Comparison of ENCODE assay signal across 9 cellular contexts in the genomic region with DNA sequence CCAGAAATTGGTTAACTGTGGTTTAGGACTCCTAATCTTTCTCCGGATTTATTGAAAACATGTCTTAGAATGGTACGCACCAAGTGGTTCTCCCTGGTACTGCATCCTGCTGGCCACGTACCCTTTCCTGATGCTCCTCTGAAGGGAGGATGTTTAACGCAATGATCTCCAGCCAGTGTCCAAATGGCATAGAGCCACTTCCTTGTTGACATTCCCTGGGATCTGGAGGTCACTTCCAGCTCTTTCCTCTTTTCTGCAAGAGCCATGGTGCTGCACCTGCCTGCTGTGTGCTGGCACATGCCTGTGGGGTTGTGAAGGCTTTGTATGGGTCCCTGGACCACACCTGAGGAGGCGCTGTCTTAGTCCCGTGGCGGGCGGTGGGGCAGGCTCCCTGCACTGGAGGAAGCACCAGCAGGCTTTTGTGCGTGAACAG. TPM values are rescaled to one million over a fixed set of nuclear protein-coding genes. Genes with fewer than 3 reads are reported as not detected.
DNase-seq lines count a peak whose midpoint lies in the region; ATAC-seq and TF ChIP-seq lines count a peak whose summit lies in the region.
"Had no signal": no experiment of that assay in that cellular context is flagged by ENCODE, and none has a peak within 500 bp of the region (broad histone marks: within the 10 kb centered on the region; RNA-seq: fewer than 3 reads in every experiment).

No MANE protein-coding gene starts in this region.

- ATAC-seq in naive thymus-derived CD4-positive, alpha-beta T cell = no peak

- no peak overlapping the region for H3K4me2 ChIP-seq in fibroblast of lung (ENCODE audit: extremely low read depth, insufficient read depth, low read length)

- H3K27me3 Mint-ChIP-seq in naive thymus-derived CD4-positive, alpha-beta T cell = no peaks in the 10 kb centered on the region

- 67 to 82% (median 77%) methylated on average over 9 of the region's 9 CpGs for WGBS in stomach, 5 donors

- no peak for TF ChIP-seq EP300 in stomach (IDR thresholded peaks at IDR 0.05)

- H4K20me1 ChIP-seq in fibroblast of lung (ENCODE audit: control insufficient read depth, extremely low read depth, insufficient read depth, low read length) = no peaks in the 10 kb centered on the region

- H3K27ac ChIP-seq in fibroblast of lung (ENCODE audit: insufficient read depth, low read length) = no peak overlapping the region
- H3K27ac ChIP-seq in stomach = no peak overlapping the region
- H3K27ac ChIP-seq in naive thymus-derived CD4-positive, alpha-beta T cell (ENCODE audit: low read depth, low read length) = no peak overlapping the region
- H3K27ac ChIP-seq: SK-N-MC had no signal

- CTCF ChIA-PET in naive thymus-derived CD4-positive, alpha-beta T cell (lab: Charles Lee) = no interaction called here

- peak; percentile 51 to 67 for TF ChIP-seq CTCF in fibroblast of lung (conservative IDR thresholded peaks at IDR 0.05 in 1 of 2, IDR thresholded peaks at IDR 0.05 in 1 of 2; ENCODE audit: low read depth in 1 of 2, low read length in 2 of 2)
- peak in 5 of 7 experiments; percentile 25 to 67 (median 46) for TF ChIP-seq CTCF in stomach (IDR thresholded peaks at IDR 0.05)

- no peak overlapping the region for H3K9ac ChIP-seq in fibroblast of lung (ENCODE audit: insufficient read depth, low read length)

- H3K9me3 ChIP-seq in fibroblast of lung (ENCODE audit: control insufficient read depth, insufficient read depth, low read depth, low read length) (no peaks in the 10 kb centered on the region), stomach (no peaks in the 10 kb centered on the region)
- H3K9me3 ChIP-seq in naive thymus-derived CD4-positive, alpha-beta T cell (ENCODE audit: control insufficient read depth in 2 of 3, low read length in 3 of 3) = no peaks in the 10 kb centered on the region

- H3K27me3 ChIP-seq in fibroblast of lung (ENCODE audit: control insufficient read depth, insufficient read depth, low read length) (no peaks in the 10 kb centered on the region), stomach (no peaks in the 10 kb centered on the region)
- H3K27me3 ChIP-seq in naive thymus-derived CD4-positive, alpha-beta T cell (ENCODE audit: control insufficient read depth in 2 of 2, insufficient read depth in 2 of 2, low read length in 2 of 2) = no peaks in the 10 kb centered on the region

- POLR2A ChIA-PET in naive thymus-derived CD4-positive, alpha-beta T cell (lab: Charles Lee) = no interaction called here

- peak; percentile 53 for DNase-seq in NCI-H1092 treated with DMSO at 0.1 percent for 48 hours (lab: John Stamatoyannopoulos, UW)
- no peak for DNase-seq in NCI-H1092 (lab: John Stamatoyannopoulos, UW)
- peak; percentile 53 for DNase-seq in OCI-M1 (lab: John Stamatoyannopoulos, UW)
- DNase-seq in fibroblast of lung (ENCODE audit: low read depth in 2 of 2) = peak in 1 of 2 donors; percentile 47
- no peak for DNase-seq in stomach
- DNase-seq in medulla oblongata (ENCODE audit: extremely low spot score) = no peak
- no peak for DNase-seq in naive thymus-derived CD4-positive, alpha-beta T cell
- DNase-seq in epidermal melanocyte (ENCODE audit: insufficient read length, low spot score) = no peak

- H3K4me3 ChIP-seq in fibroblast of lung (replicated peaks in 1 of 4; ENCODE audit: control extremely low read depth in 1 of 4, insufficient read depth in 1 of 4, low read depth in 3 of 4, low read length in 4 of 4) (no peak overlapping the region), stomach (no peak overlapping the region)
- H3K4me3 ChIP-seq in naive thymus-derived CD4-positive, alpha-beta T cell (ENCODE audit: low read length) = no peak overlapping the region
- H3K4me3 ChIP-seq: SK-N-MC had no signal

- H3K79me2 ChIP-seq in fibroblast of lung (ENCODE audit: control insufficient read depth, insufficient read depth, low read length) = peaks cover 54% of the 10 kb centered on the region

- peaks cover 7 to 22% (median 10%) of the 10 kb centered on the region in 5 donors for H3K36me3 Mint-ChIP-seq in naive thymus-derived CD4-positive, alpha-beta T cell

- peaks cover 0 to 1% (median 0%) of the 10 kb centered on the region in 11 donors for H3K9me3 Mint-ChIP-seq in naive thymus-derived CD4-positive, alpha-beta T cell

- no peak overlapping the region for H2AFZ ChIP-seq in fibroblast of lung (ENCODE audit: low read length)

- TF ChIP-seq POLR2A in stomach (IDR thresholded peaks at IDR 0.05) = no peak

- peaks cover 3% of the 10 kb centered on the region for H3K36me3 ChIP-seq in fibroblast of lung (ENCODE audit: control insufficient read depth, insufficient read depth, low read length)
- H3K36me3 ChIP-seq in stomach = peaks cover 0 to 11% (median 2%) of the 10 kb centered on the region in 4 donors
- H3K36me3 ChIP-seq in naive thymus-derived CD4-positive, alpha-beta T cell (ENCODE audit: control insufficient read depth in 2 of 3, insufficient read depth in 3 of 3, low read length in 3 of 3) = no peaks in the 10 kb centered on the region

- H3K4me1 ChIP-seq in fibroblast of lung (ENCODE audit: control insufficient read depth, extremely low read depth, insufficient read depth, low read length) (peaks cover 9% of the 10 kb centered on the region), stomach (peaks cover 16 to 78% (median 37%) of the 10 kb centered on the region in 4 donors)
- peaks cover 5 to 9% of the 10 kb centered on the region in 2 donors for H3K4me1 ChIP-seq in naive thymus-derived CD4-positive, alpha-beta T cell (ENCODE audit: control insufficient read depth in 2 of 2, insufficient read depth in 2 of 2, low read length in 2 of 2)

- intact Hi-C loops in stomach (cut with DNase I; ENCODE audit: low total_unique reads) = no loop called here
- intact Hi-C loops in naive thymus-derived CD4-positive, alpha-beta T cell (cut with micrococcal nuclease) = loop anchor here in 1 of 2 donors (10.0 kb wide), 1 partner anchor 1316 kb away; no protein-coding TSS in a partner anchor

- peaks cover 38 to 67% (median 47%) of the 10 kb centered on the region in 7 donors for H3K4me1 Mint-ChIP-seq in naive thymus-derived CD4-positive, alpha-beta T cell

- H3K27ac Mint-ChIP-seq in naive thymus-derived CD4-positive, alpha-beta T cell = no peak overlapping the region

- H3K4me3 Mint-ChIP-seq in naive thymus-derived CD4-positive, alpha-beta T cell = no peak overlapping the region

RNA-seq across cellular contexts. Expression of gene GALNT2, which starts 53.9 kb away (rescaled TPM):
- 61.6 and 106 TPM in 2 replicates for total RNA-seq in fibroblast of lung
- 111 and 115 TPM in 2 replicates for polyA plus RNA-seq in fibroblast of lung
- polyA plus RNA-seq in fibroblast of lung (2012) = 124 and 130 TPM in 2 replicates
- 76.1 and 79.5 TPM in 2 replicates for polyA minus RNA-seq in fibroblast of lung (ENCODE audit: low replicate concordance)
- total RNA-seq in stomach = 100 to 1,000 TPM in 1 of 5 donors, 10 to 100 TPM in 4; 39.3 to 101 (median 49.6) TPM
- polyA plus RNA-seq in stomach = 10 to 100 TPM in 2 of 3 donors, 1 to 10 TPM in 1; 5.5 to 18.1 (median 17.8) TPM
- total RNA-seq in naive thymus-derived CD4-positive, alpha-beta T cell = 10 to 100 TPM; 18.7 to 32.7 (median 26.4) TPM
- 10 to 100 TPM; 12.0 to 13.1 TPM for polyA plus RNA-seq in naive thymus-derived CD4-positive, alpha-beta T cell

Comparison
In these comparisons a context has a peak if more than half of its experiments do, and no peak if none do; other contexts are left out.
1. DNase-seq: peak in NCI-H1092 treated with DMSO at 0.1 percent for 48 hours (single experiment) and OCI-M1 (single experiment); none in NCI-H1092 (single experiment), stomach (single experiment), medulla oblongata (single experiment), naive thymus-derived CD4-positive, alpha-beta T cell (0 of 9) and epidermal melanocyte (single experiment).